In genomic region chr2:17740203-17740602, GRCh38 we compare ENCODE assay signal across 22 cellular contexts. TPM values are rescaled to one million over a fixed set of nuclear protein-coding genes. Genes with fewer than 3 reads are reported as not detected.
DNase-seq lines count a peak whose midpoint lies in the region; ATAC-seq, FAIRE-seq and TF ChIP-seq lines count a peak whose summit lies in the region.
"Had no signal": no experiment of that assay in that cellular context is flagged by ENCODE, and none has a peak within 500 bp of the region (broad histone marks: within the 10 kb centered on the region; RNA-seq: fewer than 3 reads in every experiment).

No MANE protein-coding gene starts in this region.

- peaks cover 25% of the 10 kb centered on the region for H3K79me2 ChIP-seq in mammary epithelial cell (ENCODE audit: insufficient read depth, low read length)

- H3K36me3 ChIP-seq in mammary epithelial cell (ENCODE audit: insufficient read depth, low read length) = peaks cover 30% of the 10 kb centered on the region
- peaks cover 71% of the 10 kb centered on the region for H3K36me3 ChIP-seq in endodermal cell (ENCODE audit: control insufficient read depth, insufficient read depth, low read length)
- peaks cover 18% of the 10 kb centered on the region in 2 donors for H3K36me3 ChIP-seq in kidney (ENCODE audit: control insufficient read depth in 1 of 2, insufficient read depth in 2 of 2, low read length in 2 of 2)

- 100% methylated on average over 2 of the region's 2 CpGs for WGBS in mammary epithelial cell (ENCODE audit: low coverage, missing lambda C conversion rate)
- WGBS in endodermal cell (ENCODE audit: insufficient coverage in 1 of 2, insufficient read length in 1 of 2), 2 experiments = 95 to 96% methylated on average over 2 of the region's 2 CpGs

- H3K27me3 ChIP-seq in mammary epithelial cell (ENCODE audit: insufficient read depth, low read length) (no peaks in the 10 kb centered on the region), endodermal cell (ENCODE audit: control insufficient read depth, insufficient read depth, low read length, poor library complexity, severe bottlenecking) (no peaks in the 10 kb centered on the region)
- H3K27me3 ChIP-seq: MG63, SJCRH30 had no signal

- TF ChIP-seq CTCF in MCF 10A (IDR thresholded peaks at IDR 0.05; ENCODE audit: unreplicated experiment) = no peak
- TF ChIP-seq CTCF in mammary epithelial cell (conservative IDR thresholded peaks at IDR 0.05 in 1 of 2, IDR thresholded peaks at IDR 0.05 in 1 of 2; ENCODE audit: extremely low read depth in 1 of 2, insufficient read depth in 1 of 2, low read depth in 1 of 2, low read length in 2 of 2) = no peak
- no peak for TF ChIP-seq CTCF in HFFc6 (IDR thresholded peaks at IDR 0.05)
- TF ChIP-seq CTCF in endodermal cell (conservative IDR thresholded peaks at IDR 0.05) = no peak
- no peak for TF ChIP-seq CTCF in kidney (IDR thresholded peaks at IDR 0.05; ENCODE audit: borderline replicate concordance, extremely low read depth, insufficient read depth)

- no peak overlapping the region for H3K4me3 ChIP-seq in mammary epithelial cell (replicated peaks in 1 of 3; ENCODE audit: insufficient read depth in 1 of 3, low read depth in 2 of 3, low read length in 3 of 3)
- no peak overlapping the region for H3K4me3 ChIP-seq in endodermal cell (ENCODE audit: low read length)
- no peak overlapping the region for H3K4me3 ChIP-seq in kidney (ENCODE audit: low read length in 2 of 2)
- H3K4me3 ChIP-seq: K562, MG63, SJCRH30 had no signal

- H3K27ac ChIP-seq in mammary epithelial cell (ENCODE audit: insufficient read depth, low read depth, low read length) (no peak overlapping the region), endodermal cell (ENCODE audit: low read depth, low read length) (no peak overlapping the region), kidney (ENCODE audit: low read depth in 2 of 2, low read length in 2 of 2) (no peak overlapping the region)
- H3K27ac ChIP-seq: SJCRH30 had no signal

- no peaks in the 10 kb centered on the region for H3K9me3 Mint-ChIP-seq in MCF 10A (ENCODE audit: unreplicated experiment)
- no peaks in the 10 kb centered on the region for H3K9me3 Mint-ChIP-seq in HFFc6
- no peaks in the 10 kb centered on the region for H3K9me3 Mint-ChIP-seq in endodermal cell
- no peaks in the 10 kb centered on the region for H3K9me3 Mint-ChIP-seq in stimulated activated memory B cell treated with anti-CD40 and anti-IgM and Interleukin-4, amounts not matched to agents 10 μg/mL and 1 μg/mL and 100 μg/mL, for 72 hours

- H3K9me3 ChIP-seq in mammary epithelial cell (replicated peaks; ENCODE audit: insufficient read depth, low read length) (no peaks in the 10 kb centered on the region), endodermal cell (ENCODE audit: control insufficient read depth, low read length) (no peaks in the 10 kb centered on the region), kidney (ENCODE audit: control insufficient read depth in 1 of 2, low read length in 2 of 2) (no peaks in the 10 kb centered on the region)
- H3K9me3 ChIP-seq: MG63, SJCRH30 had no signal

- peaks cover 49% of the 10 kb centered on the region for H3K36me3 Mint-ChIP-seq in MCF 10A (ENCODE audit: insufficient read depth, unreplicated experiment)
- H3K36me3 Mint-ChIP-seq in HFFc6 (ENCODE audit: low read depth) = peaks cover 40% of the 10 kb centered on the region
- H3K36me3 Mint-ChIP-seq in endodermal cell (ENCODE audit: low read depth) = peaks cover 65% of the 10 kb centered on the region
- H3K36me3 Mint-ChIP-seq in stimulated activated memory B cell treated with anti-CD40 and anti-IgM and Interleukin-4, amounts not matched to agents 10 μg/mL and 1 μg/mL and 100 μg/mL, for 72 hours = peaks cover 63% of the 10 kb centered on the region

- BruUV-seq in MCF 10A (replicated peaks; lab: Mats Ljungman, UMichigan) (no TSS peak), mammary epithelial cell (replicated peaks; lab: Mats Ljungman, UMichigan) (no TSS peak)

- no peaks in the 10 kb centered on the region for H3K27me3 Mint-ChIP-seq in MCF 10A (ENCODE audit: insufficient read depth, unreplicated experiment)
- no peaks in the 10 kb centered on the region for H3K27me3 Mint-ChIP-seq in HFFc6 (ENCODE audit: insufficient read depth)
- H3K27me3 Mint-ChIP-seq in endodermal cell (ENCODE audit: insufficient read depth) = no peaks in the 10 kb centered on the region
- H3K27me3 Mint-ChIP-seq in stimulated activated memory B cell treated with anti-CD40 and anti-IgM and Interleukin-4, amounts not matched to agents 10 μg/mL and 1 μg/mL and 100 μg/mL, for 72 hours = no peaks in the 10 kb centered on the region

- DNase-seq in MCF 10A (ENCODE audit: unreplicated experiment) = no peak
- DNase-seq in mammary epithelial cell = no peak
- DNase-seq in HFFc6 = no peak
- no peak for DNase-seq in endodermal cell
- DNase-seq in DMS53 treated with DMSO at 0.1 percent for 48 hours (lab: John Stamatoyannopoulos, UW; ENCODE audit: unreplicated experiment) = no peak
- DNase-seq in kidney = no peak
- DNase-seq in UCSD-AML1 (lab: John Stamatoyannopoulos, UW; ENCODE audit: unreplicated experiment) = no peak
- DNase-seq: DMS153, H7, MG63, NCI-H1105 treated with DMSO at 0.1 percent for 48 hours, NCI-H146, NCI-H1930, NCI-H446, NCI-H524 treated with DMSO at 0.1 percent for 48 hours, NCI-H774, SJCRH30 had no signal

- no peaks in the 10 kb centered on the region for H4K20me1 ChIP-seq in mammary epithelial cell (ENCODE audit: insufficient read depth, low read length)

- no peak for FAIRE-seq in kidney (lab: Jason Lieb, UNC)
- FAIRE-seq: HepG2, K562, RCC 7860 had no signal

- no peaks in the 10 kb centered on the region for H3K4me1 ChIP-seq in mammary epithelial cell (ENCODE audit: insufficient read depth, low read length)
- no peaks in the 10 kb centered on the region for H3K4me1 ChIP-seq in endodermal cell (ENCODE audit: control insufficient read depth, insufficient read depth, low read length)
- no peaks in the 10 kb centered on the region for H3K4me1 ChIP-seq in kidney (ENCODE audit: control insufficient read depth in 1 of 2, insufficient read depth in 1 of 2, low read depth in 1 of 2, low read length in 2 of 2)
- H3K4me1 ChIP-seq: SJCRH30 had no signal

- POLR2A ChIA-PET in MCF 10A (lab: Yijun Ruan, JAX) = no interaction called here

- in situ Hi-C loops in mammary epithelial cell (cut with MboI; ENCODE audit: low sequenced_read_pairs in 2 of 2) = no loop called here

- H3K4me1 Mint-ChIP-seq in MCF 10A (ENCODE audit: insufficient read depth, unreplicated experiment) (peaks cover 5% of the 10 kb centered on the region), HFFc6 (ENCODE audit: low read depth) (peaks cover 33% of the 10 kb centered on the region), endodermal cell (no peaks in the 10 kb centered on the region)
- H3K4me1 Mint-ChIP-seq in stimulated activated memory B cell treated with anti-CD40 and anti-IgM and Interleukin-4, amounts not matched to agents 10 μg/mL and 1 μg/mL and 100 μg/mL, for 72 hours = peaks cover 15% of the 10 kb centered on the region

- CTCF ChIA-PET in MCF 10A (lab: Yijun Ruan, JAX) = interaction anchor here (0.6 kb wide), 1 partner anchor 9 kb away, joined by 3 read pairs; no protein-coding TSS in a partner anchor
- CTCF ChIA-PET in mammary epithelial cell (lab: Charles Lee; ENCODE audit: low non-redundant PET) = no interaction called here

- no peak for ATAC-seq in stimulated activated memory B cell treated with anti-CD40 and anti-IgM and Interleukin-4, amounts not matched to agents 10 μg/mL and 1 μg/mL and 100 μg/mL, for 72 hours
- ATAC-seq: HepG2, K562, SK-N-SH treated with all-trans-retinoic acid at 6 μM for 48 hours had no signal

- no peak overlapping the region for H3K4me3 Mint-ChIP-seq in MCF 10A (ENCODE audit: unreplicated experiment)
- no peak overlapping the region for H3K4me3 Mint-ChIP-seq in HFFc6
- no peak overlapping the region for H3K4me3 Mint-ChIP-seq in endodermal cell
- H3K4me3 Mint-ChIP-seq in stimulated activated memory B cell treated with anti-CD40 and anti-IgM and Interleukin-4, amounts not matched to agents 10 μg/mL and 1 μg/mL and 100 μg/mL, for 72 hours = no peak overlapping the region

- intact Hi-C loops in MCF 10A (cut with micrococcal nuclease) (no loop called here), mammary epithelial cell (cut with micrococcal nuclease) (no loop called here), kidney (cut with DNase I) (no loop called here)

- H3K4me2 ChIP-seq in mammary epithelial cell (ENCODE audit: insufficient read depth, low read depth, low read length) = no peak overlapping the region

- H3K9ac ChIP-seq in mammary epithelial cell (ENCODE audit: insufficient read depth, low read length) (no peak overlapping the region), endodermal cell (ENCODE audit: extremely low read depth, low read length, poor library complexity, severe bottlenecking) (no peak overlapping the region), kidney (ENCODE audit: low read length in 2 of 2) (no peak overlapping the region)

- dilution Hi-C loops in mammary epithelial cell (cut with HindIII; ENCODE audit: low sequenced_read_pairs) = no loop called here

- H3K27ac Mint-ChIP-seq in MCF 10A (ENCODE audit: low read depth, unreplicated experiment) (peak overlapping the region; percentile 28), HFFc6 (peak overlapping the region; percentile 20; the same call in 1 of the 2 replicates), endodermal cell (peak overlapping the region; percentile 54)
- H3K27ac Mint-ChIP-seq in stimulated activated memory B cell treated with anti-CD40 and anti-IgM and Interleukin-4, amounts not matched to agents 10 μg/mL and 1 μg/mL and 100 μg/mL, for 72 hours = peak overlapping the region; percentile 18

- no peak overlapping the region for H2AFZ ChIP-seq in mammary epithelial cell (ENCODE audit: low read depth, low read length)

RNA-seq across cellular contexts. Expression of gene SMC6, which starts 13.4 kb away (rescaled TPM):
- total RNA-seq in MCF 10A (2022) = 21.0 and 24.7 TPM in 2 replicates
- total RNA-seq in mammary epithelial cell = 10 to 100 TPM; 23.0 to 32.8 TPM
- 10.3 TPM for polyA plus RNA-seq in mammary epithelial cell
- 12.0 TPM for polyA minus RNA-seq in mammary epithelial cell
- 10 to 100 TPM; 13.4 to 17.6 (median 16.6) TPM for total RNA-seq in HFFc6 (2021; fragmentation: NEBNext Ultra II Directional; extraction: Animal tissue kit (Norgen Biotek cat#: 25700))
- 10 to 100 TPM; 38.3 to 48.3 TPM for total RNA-seq in endodermal cell
- 26.9 TPM for polyA plus RNA-seq in endodermal cell (2013, experiment 1 of 2)
- 27.0 TPM for polyA plus RNA-seq in endodermal cell (2013, experiment 2 of 2)
- total RNA-seq in kidney = 16.3 TPM
- polyA plus RNA-seq in kidney (ENCODE audit: insufficient read depth, low read depth, low replicate concordance) = 4.8 TPM

RNA-seq across cellular contexts. Expression of gene GEN1, which starts 13.7 kb away (rescaled TPM):
- total RNA-seq in MCF 10A (2022) = 13.5 and 19.8 TPM in 2 replicates
- 10 to 100 TPM; 10.0 to 27.3 TPM for total RNA-seq in mammary epithelial cell
- 7.4 TPM for polyA plus RNA-seq in mammary epithelial cell
- 23.6 TPM for polyA minus RNA-seq in mammary epithelial cell
- 10 to 100 TPM in 5 of 6 experiments, 1 to 10 TPM in 1; 9.8 to 16.5 (median 13.1) TPM for total RNA-seq in HFFc6 (2021; fragmentation: NEBNext Ultra II Directional; extraction: Animal tissue kit (Norgen Biotek cat#: 25700))
- total RNA-seq in endodermal cell = 10 to 100 TPM; 24.5 to 34.5 TPM
- polyA plus RNA-seq in endodermal cell (2013, experiment 1 of 2) = 12.6 TPM
- 16.9 TPM for polyA plus RNA-seq in endodermal cell (2013, experiment 2 of 2)
- 6.2 TPM for total RNA-seq in kidney
- polyA plus RNA-seq in kidney (ENCODE audit: insufficient read depth, low read depth, low replicate concordance) = 1.4 TPM
